1 cellular context compared by ENCODE assay signal in the genomic region with DNA sequence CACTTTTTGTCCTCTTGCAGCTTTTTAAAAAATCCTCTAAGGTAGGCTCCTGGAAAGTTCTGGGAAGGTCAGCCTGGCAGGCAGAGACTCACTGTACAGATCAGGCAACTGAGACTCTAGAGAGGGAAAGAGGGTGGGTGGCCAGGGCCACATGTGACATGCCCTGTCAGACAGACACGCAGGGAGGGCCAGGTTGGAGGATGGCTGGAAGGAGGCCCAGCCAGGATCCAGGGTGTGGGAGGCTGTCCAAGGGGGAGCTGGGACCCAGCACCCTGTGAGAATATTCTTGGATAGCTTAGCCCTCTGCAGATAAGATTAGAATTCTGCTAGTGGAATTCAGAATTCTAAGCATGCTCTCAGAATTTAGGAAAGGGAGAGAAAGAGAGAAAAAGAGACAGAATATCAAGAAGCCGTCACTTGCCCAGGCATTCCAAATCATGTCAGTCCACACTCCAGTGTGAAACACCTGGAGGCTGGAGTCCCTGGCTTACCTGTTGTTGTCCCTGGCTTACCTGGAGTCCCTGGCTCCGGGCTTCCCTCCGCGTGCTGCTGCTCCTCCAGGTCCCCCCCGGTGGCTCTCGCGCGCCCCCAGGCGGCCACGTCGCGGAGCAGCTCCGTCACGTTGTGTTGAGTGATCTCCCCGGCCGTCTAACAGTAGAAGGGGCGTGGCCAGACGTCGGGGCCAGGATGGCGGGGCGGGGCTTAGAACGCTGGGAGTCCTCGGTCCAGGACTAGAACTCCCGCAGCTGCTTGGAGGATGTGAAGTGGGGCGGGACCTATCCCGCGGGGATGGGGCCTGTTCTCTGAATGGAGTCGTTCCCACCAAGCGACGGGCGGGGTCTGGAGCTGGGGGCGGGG.
TF ChIP-seq lines count a peak whose summit lies in the region.

No MANE protein-coding gene starts in this region.

TF ChIP-seq in liver, 16 proteins besides CTCF, POLR2A, EP300 and RAD21 (continued from another document):
- TF ChIP-seq, protein P1, sequence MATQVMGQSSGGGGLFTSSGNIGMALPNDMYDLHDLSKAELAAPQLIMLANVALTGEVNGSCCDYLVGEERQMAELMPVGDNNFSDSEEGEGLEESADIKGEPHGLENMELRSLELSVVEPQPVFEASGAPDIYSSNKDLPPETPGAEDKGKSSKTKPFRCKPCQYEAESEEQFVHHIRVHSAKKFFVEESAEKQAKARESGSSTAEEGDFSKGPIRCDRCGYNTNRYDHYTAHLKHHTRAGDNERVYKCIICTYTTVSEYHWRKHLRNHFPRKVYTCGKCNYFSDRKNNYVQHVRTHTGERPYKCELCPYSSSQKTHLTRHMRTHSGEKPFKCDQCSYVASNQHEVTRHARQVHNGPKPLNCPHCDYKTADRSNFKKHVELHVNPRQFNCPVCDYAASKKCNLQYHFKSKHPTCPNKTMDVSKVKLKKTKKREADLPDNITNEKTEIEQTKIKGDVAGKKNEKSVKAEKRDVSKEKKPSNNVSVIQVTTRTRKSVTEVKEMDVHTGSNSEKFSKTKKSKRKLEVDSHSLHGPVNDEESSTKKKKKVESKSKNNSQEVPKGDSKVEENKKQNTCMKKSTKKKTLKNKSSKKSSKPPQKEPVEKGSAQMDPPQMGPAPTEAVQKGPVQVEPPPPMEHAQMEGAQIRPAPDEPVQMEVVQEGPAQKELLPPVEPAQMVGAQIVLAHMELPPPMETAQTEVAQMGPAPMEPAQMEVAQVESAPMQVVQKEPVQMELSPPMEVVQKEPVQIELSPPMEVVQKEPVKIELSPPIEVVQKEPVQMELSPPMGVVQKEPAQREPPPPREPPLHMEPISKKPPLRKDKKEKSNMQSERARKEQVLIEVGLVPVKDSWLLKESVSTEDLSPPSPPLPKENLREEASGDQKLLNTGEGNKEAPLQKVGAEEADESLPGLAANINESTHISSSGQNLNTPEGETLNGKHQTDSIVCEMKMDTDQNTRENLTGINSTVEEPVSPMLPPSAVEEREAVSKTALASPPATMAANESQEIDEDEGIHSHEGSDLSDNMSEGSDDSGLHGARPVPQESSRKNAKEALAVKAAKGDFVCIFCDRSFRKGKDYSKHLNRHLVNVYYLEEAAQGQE (IDR thresholded peaks at IDR 0.05) = no peak
- no peak for TF ChIP-seq RXRA (IDR thresholded peaks at IDR 0.05)
